ENCODE assay signal across 18 cellular contexts in genomic region chr15:34999906-35000305, GRCh38. TPM values are rescaled to one million over a fixed set of nuclear protein-coding genes. Genes with fewer than 3 reads are reported as not detected.
DNase-seq lines count a peak whose midpoint lies in the region; ATAC-seq, FAIRE-seq and TF ChIP-seq lines count a peak whose summit lies in the region.
"Had no signal": no experiment of that assay in that cellular context is flagged by ENCODE, and none has a peak within 500 bp of the region (broad histone marks: within the 10 kb centered on the region; RNA-seq: fewer than 3 reads in every experiment).

No MANE protein-coding gene starts in this region.

- H3K9me3 Mint-ChIP-seq in MCF 10A (ENCODE audit: unreplicated experiment) = no peaks in the 10 kb centered on the region

- BruUV-seq in MCF 10A (replicated peaks; lab: Mats Ljungman, UMichigan) = no TSS peak

- no peak overlapping the region for H3K4me3 ChIP-seq in breast epithelium
- no peak overlapping the region for H3K4me3 ChIP-seq in RWPE2 (ENCODE audit: severe bottlenecking)

- H3K27ac Mint-ChIP-seq in MCF 10A (ENCODE audit: low read depth, unreplicated experiment) = peak overlapping the region; percentile 85

- TF ChIP-seq POLR2A in breast epithelium (IDR thresholded peaks at IDR 0.05) = no peak

- CTCF ChIA-PET in MCF 10A (lab: Yijun Ruan, JAX) = interaction anchor here (0.6 to 1.8 kb wide), 6 partner anchors 16 to 445 kb away, joined by 3 to 12 read pairs (median 4); partner anchors contain the start of gene AQR

- peak overlapping the region; percentile 43 for H3K4me3 Mint-ChIP-seq in MCF 10A (ENCODE audit: unreplicated experiment)

- no peaks in the 10 kb centered on the region for H3K4me1 ChIP-seq in breast epithelium
- peaks cover 7% of the 10 kb centered on the region for H3K4me1 ChIP-seq in RWPE2 (ENCODE audit: insufficient read depth, poor library complexity, severe bottlenecking)

- peaks cover 8% of the 10 kb centered on the region for H3K4me1 Mint-ChIP-seq in MCF 10A (ENCODE audit: insufficient read depth, unreplicated experiment)

- no peaks in the 10 kb centered on the region for H3K9me3 ChIP-seq in breast epithelium
- H3K9me3 ChIP-seq in RWPE2 (ENCODE audit: severe bottlenecking) = no peaks in the 10 kb centered on the region

- DNase-seq in MCF 10A (ENCODE audit: unreplicated experiment) (no peak), breast epithelium (ENCODE audit: low spot score in 2 of 2) (no peak), RWPE2 (ENCODE audit: low spot score) (no peak), epithelial cell of prostate (ENCODE audit: low read depth, low spot score) (no peak), HTR-8/SVneo (ENCODE audit: insufficient read length, low spot score) (no peak), left lobe of liver (ENCODE audit: low spot score) (no peak)
- DNase-seq: C1 segment of cervical spinal cord, NCI-H1417, NCI-H1930, NCI-H510A treated with DMSO at 0.1 percent for 48 hours, SIG-M5 had no signal

- H3K36me3 Mint-ChIP-seq in MCF 10A (ENCODE audit: insufficient read depth, unreplicated experiment) = peaks cover 4% of the 10 kb centered on the region

- H3K36me3 ChIP-seq in breast epithelium (no peaks in the 10 kb centered on the region), RWPE2 (ENCODE audit: low read depth) (no peaks in the 10 kb centered on the region)

- POLR2A ChIA-PET in MCF 10A (lab: Yijun Ruan, JAX) = interaction anchor here (0.6 to 8.0 kb wide), 14 partner anchors 8 to 1219 kb away, joined by 3 to 181 read pairs (median 6); partner anchors contain the start of genes AQR, SLC12A6 and ZNF770

- TF ChIP-seq CTCF in MCF 10A (IDR thresholded peaks at IDR 0.05; ENCODE audit: unreplicated experiment) (no peak), breast epithelium (IDR thresholded peaks at IDR 0.05) (no peak), RWPE2 (IDR thresholded peaks at IDR 0.05; ENCODE audit: poor library complexity, severe bottlenecking) (no peak)

- H3K27ac ChIP-seq in breast epithelium (no peak overlapping the region), RWPE2 (ENCODE audit: poor library complexity, severe bottlenecking) (peak overlapping the region; percentile 66), epithelial cell of prostate (peak overlapping the region; percentile 84)
- H3K27ac ChIP-seq: 22Rv1 had no signal

- H3K27me3 ChIP-seq in breast epithelium (no peaks in the 10 kb centered on the region), RWPE2 (ENCODE audit: insufficient read depth, poor library complexity, severe bottlenecking) (no peaks in the 10 kb centered on the region)

- H3K27me3 Mint-ChIP-seq in MCF 10A (ENCODE audit: insufficient read depth, unreplicated experiment) = no peaks in the 10 kb centered on the region

- ATAC-seq in RWPE2 (ENCODE audit: low read depth) (no peak), HG03025 (IDR thresholded peaks at IDR 0.05; ENCODE audit: low FRiP score, unreplicated experiment) (no peak), left lobe of liver (no peak), GM18909 (IDR thresholded peaks at IDR 0.05; ENCODE audit: poor library complexity, unreplicated experiment) (no peak)
- ATAC-seq: HepG2 had no signal

- intact Hi-C loops in MCF 10A (cut with micrococcal nuclease) = no loop called here
- intact Hi-C loops in breast epithelium (cut with DNase I; ENCODE audit: low total_unique reads) = no loop called here

- no peak for FAIRE-seq in HTR-8/SVneo (lab: Jason Lieb, UNC)
- FAIRE-seq: GM12891, GM19239, HepG2, RCC 7860 had no signal

RNA-seq across cellular contexts. Expression of gene ZNF770, which starts 11.8 kb away (rescaled TPM):
- 61.0 and 73.6 TPM in 2 replicates for total RNA-seq in MCF 10A (2022)
- 10 to 100 TPM; 22.7 to 38.8 (median 28.2) TPM for total RNA-seq in breast epithelium
- 28.3 TPM for total RNA-seq in left lobe of liver

RNA-seq across cellular contexts. Expression of gene AQR, which starts 30.4 kb away (rescaled TPM):
- total RNA-seq in MCF 10A (2022) = 26.5 and 33.1 TPM in 2 replicates
- total RNA-seq in breast epithelium = 10 to 100 TPM; 23.0 to 51.4 (median 34.4) TPM
- total RNA-seq in left lobe of liver = 9.4 TPM

Comparison
In these comparisons a context has a peak if more than half of its experiments do, and no peak if none do; other contexts are left out.
1. H3K27ac ChIP-seq: peak in RWPE2 (single experiment) and epithelial cell of prostate (single experiment); none in breast epithelium (0 of 2).